In genomic region chr19:40810160-40810559, GRCh38 we compare ENCODE assay signal across 10 cellular contexts. TPM values are rescaled to one million over a fixed set of nuclear protein-coding genes. Genes with fewer than 3 reads are reported as not detected.
DNase-seq lines count a peak whose midpoint lies in the region; ATAC-seq, FAIRE-seq and TF ChIP-seq lines count a peak whose summit lies in the region.
"Had no signal": no experiment of that assay in that cellular context is flagged by ENCODE, and none has a peak within 500 bp of the region (broad histone marks: within the 10 kb centered on the region; RNA-seq: fewer than 3 reads in every experiment).

No MANE protein-coding gene starts in this region.

- no peak for TF ChIP-seq CTCF in WTC11 (IDR thresholded peaks at IDR 0.05)
- TF ChIP-seq CTCF in fibroblast of villous mesenchyme (IDR thresholded peaks at IDR 0.05; ENCODE audit: insufficient read depth, low read depth, low read length) = no peak

- peak overlapping the region; percentile 91 for H3K27ac Mint-ChIP-seq in WTC11

- H3K9ac ChIP-seq in rectal smooth muscle tissue (ENCODE audit: low read length) = no peak overlapping the region

- peak overlapping the region; percentile 61 for H3K27ac ChIP-seq in rectal smooth muscle tissue (ENCODE audit: low read depth, low read length)
- H3K27ac ChIP-seq: KMS-11, PC-9 had no signal

- CTCF ChIA-PET in WTC11 (lab: Charles Lee) = no interaction called here

- H3K27me3 Mint-ChIP-seq in WTC11 (ENCODE audit: low read depth) = peaks cover 28% of the 10 kb centered on the region

- H3K36me3 Mint-ChIP-seq in WTC11 = peaks cover 11% of the 10 kb centered on the region

- no peaks in the 10 kb centered on the region for H3K9me3 Mint-ChIP-seq in WTC11

- H3K4me1 Mint-ChIP-seq in WTC11 = peaks cover 55% of the 10 kb centered on the region

- H3K4me3 ChIP-seq in fibroblast of villous mesenchyme (ENCODE audit: low read depth, low read length) (peak overlapping the region; percentile 49), rectal smooth muscle tissue (ENCODE audit: low read length) (peak overlapping the region; percentile 59)
- H3K4me3 ChIP-seq: PC-9 had no signal

- peak; percentile 54 for FAIRE-seq in GM12892 (lab: Jason Lieb, UNC)

- TF ChIP-seq POLR2A in GM12892 (IDR thresholded peaks at IDR 0.05; ENCODE audit: low read depth, low read length) = no peak

- H3K4me3 Mint-ChIP-seq in WTC11 = peak overlapping the region; percentile 89

- H3K27me3 ChIP-seq in rectal smooth muscle tissue (ENCODE audit: control insufficient read depth, insufficient read depth, low read length) = no peaks in the 10 kb centered on the region

- DNase-seq in GM12892 (ENCODE audit: insufficient read length) (no peak), WTC11 (ENCODE audit: low spot score) (no peak), fibroblast of villous mesenchyme (ENCODE audit: low read depth) (no peak), NCI-H146 (lab: John Stamatoyannopoulos, UW) (no peak)
- no peak for DNase-seq in activated effector memory CD4-positive, alpha-beta T cell treated with anti-CD3 and anti-CD28 coated beads, Interleukin-2, amount 50 U/mL, for 16 hours

- ATAC-seq in WTC11 = no peak
- ATAC-seq in HG03342 (IDR thresholded peaks at IDR 0.05; ENCODE audit: unreplicated experiment) = no peak
- ATAC-seq in HG02973 (IDR thresholded peaks at IDR 0.05; ENCODE audit: unreplicated experiment) = no peak

- POLR2A ChIA-PET in WTC11 (lab: Charles Lee) = no interaction called here

- peaks cover 10% of the 10 kb centered on the region for H3K36me3 ChIP-seq in rectal smooth muscle tissue (ENCODE audit: control insufficient read depth, insufficient read depth, low read length)

- peaks cover 15% of the 10 kb centered on the region for H3K4me1 ChIP-seq in rectal smooth muscle tissue (ENCODE audit: control insufficient read depth, insufficient read depth, low read length)

TF ChIP-seq in WTC11, 78 proteins besides CTCF, POLR2A, EP300 and RAD21:
- TF ChIP-seq NR3C1 (CRISPR knock-in tag; conservative IDR thresholded peaks at IDR 0.05; ENCODE audit: low read depth) = no peak

RNA-seq across cellular contexts. Expression of gene EGLN2, which starts 11.2 kb away (rescaled TPM):
- 41.3 TPM for polyA plus RNA-seq in GM12892 (2012; ENCODE audit: missing spikeins)
- total RNA-seq in WTC11 (2021) (97.7 to 106 TPM (median 102 TPM) in 3 replicates), fibroblast of villous mesenchyme (70.8 and 76.0 TPM in 2 replicates)

RNA-seq across cellular contexts. Expression of gene RAB4B, which starts 32.1 kb away (rescaled TPM):
- 19.0 TPM for polyA plus RNA-seq in GM12892 (2012; ENCODE audit: missing spikeins)
- 29.7 to 34.1 TPM (median 30.5 TPM) in 3 replicates for total RNA-seq in WTC11 (2021)
- total RNA-seq in fibroblast of villous mesenchyme = 12.6 and 13.4 TPM in 2 replicates

RNA-seq across cellular contexts. Expression of gene MIA, which starts 34.8 kb away (rescaled TPM):
- 2.0 TPM for polyA plus RNA-seq in GM12892 (2012; ENCODE audit: missing spikeins)
- total RNA-seq in WTC11 (2021) (not detected in 3 replicates), fibroblast of villous mesenchyme (not detected in 2 replicates)

RNA-seq across cellular contexts. Expression of gene CYP2A6, which starts 40.1 kb away (rescaled TPM):
- not detected for polyA plus RNA-seq in GM12892 (2012; ENCODE audit: missing spikeins)
- total RNA-seq in WTC11 (2021) (0.25 to 0.80 TPM (median 0.28 TPM) in 3 replicates), fibroblast of villous mesenchyme (not detected in 2 replicates)
- total RNA-seq: PC-9 had no signal

RNA-seq across cellular contexts. Expression of gene SNRPA, which starts 59.2 kb away (rescaled TPM):
- 122 TPM for polyA plus RNA-seq in GM12892 (2012; ENCODE audit: missing spikeins)
- 215 to 227 TPM (median 218 TPM) in 3 replicates for total RNA-seq in WTC11 (2021)
- 34.1 and 36.1 TPM in 2 replicates for total RNA-seq in fibroblast of villous mesenchyme
